In genomic region chr6:11804706-11805105, GRCh38 we compare ENCODE assay signal across 1 cellular context.
TF ChIP-seq lines count a peak whose summit lies in the region.

No MANE protein-coding gene starts in this region.

TF ChIP-seq in GM23338, 12 proteins besides CTCF, POLR2A, EP300 and RAD21 (continued from another document):
- TF ChIP-seq ZNF462 (CRISPR knock-in tag; IDR thresholded peaks at IDR 0.05): no peak
